8 cellular contexts compared by ENCODE assay signal in genomic region chr2:88053301-88053700, GRCh38. TPM values are rescaled to one million over a fixed set of nuclear protein-coding genes. Genes with fewer than 3 reads are reported as not detected.
DNase-seq lines count a peak whose midpoint lies in the region; ATAC-seq and TF ChIP-seq lines count a peak whose summit lies in the region.
"Had no signal": no experiment of that assay in that cellular context is flagged by ENCODE, and none has a peak within 500 bp of the region (broad histone marks: within the 10 kb centered on the region; RNA-seq: fewer than 3 reads in every experiment).

No MANE protein-coding gene starts in this region.

- POLR2A ChIA-PET in activated B cell treated with CpG ODN at 0.5 μM for 24 hours (lab: Charles Lee) = interaction anchor here (4.5 kb wide), 1 partner anchor 37 kb away, joined by 40 read pairs; the partner anchor contains the start of gene RNU2-63P

- H3K4me1 ChIP-seq in skeletal muscle satellite cell (ENCODE audit: control insufficient read depth, insufficient read depth, low read length) = peaks cover 26% of the 10 kb centered on the region

- peak; percentile 51 for DNase-seq in GF-D8 (lab: John Stamatoyannopoulos, UW)
- no peak for DNase-seq in activated B cell treated with CpG ODN at 0.5 μM for 24 hours
- peak; percentile 75 for DNase-seq in fibroblast of the aortic adventitia (ENCODE audit: low read depth)
- DNase-seq in GOT3 (lab: John Stamatoyannopoulos, UW) = no peak
- DNase-seq in dedifferentiated amniotic fluid mesenchymal stem cell (ENCODE audit: extremely low spot score) = no peak
- DNase-seq in HCEC 1CT = no peak
- DNase-seq: kidney glomerular epithelial cell had no signal

- peak overlapping the region; percentile 96 for H3K27ac Mint-ChIP-seq in activated B cell treated with CpG ODN at 0.5 μM for 24 hours

- intact Hi-C loops in activated B cell treated with CpG ODN at 0.5 μM for 24 hours (cut with micrococcal nuclease) = loop anchor here (10.0 kb wide), 1 partner anchor 1608 kb away; the partner anchor contains the start of gene KDM3A

- CTCF ChIA-PET in activated B cell treated with CpG ODN at 0.5 μM for 24 hours (lab: Charles Lee) = no interaction called here

- peak overlapping the region; percentile 86 for H3K4me2 ChIP-seq in skeletal muscle satellite cell (ENCODE audit: low read length)

- H3K4me3 Mint-ChIP-seq in activated B cell treated with CpG ODN at 0.5 μM for 24 hours = peak overlapping the region; percentile 17

- TF ChIP-seq CTCF in activated B cell treated with CpG ODN at 0.5 μM for 24 hours (IDR thresholded peaks at IDR 0.05) (no peak), fibroblast of the aortic adventitia (IDR thresholded peaks at IDR 0.05; ENCODE audit: insufficient read depth, low read length) (no peak)

- ATAC-seq in activated B cell treated with CpG ODN at 0.5 μM for 24 hours (ENCODE audit: low read depth) = no peak

- H3K4me3 ChIP-seq in fibroblast of the aortic adventitia (ENCODE audit: low read depth, low read length) (no peak overlapping the region), skeletal muscle satellite cell (ENCODE audit: low read length) (peak overlapping the region; percentile 86)

- H3K27me3 ChIP-seq in skeletal muscle satellite cell (ENCODE audit: control insufficient read depth, insufficient read depth, low read length) = no peaks in the 10 kb centered on the region

- peaks cover 7% of the 10 kb centered on the region for H3K36me3 ChIP-seq in skeletal muscle satellite cell (ENCODE audit: insufficient read depth, low read length)

- H3K9me3 ChIP-seq in skeletal muscle satellite cell (replicated peaks; ENCODE audit: low read length) = no peaks in the 10 kb centered on the region

- peaks cover 45% of the 10 kb centered on the region for H3K4me1 Mint-ChIP-seq in activated B cell treated with CpG ODN at 0.5 μM for 24 hours

- H3K27me3 Mint-ChIP-seq in activated B cell treated with CpG ODN at 0.5 μM for 24 hours = no peaks in the 10 kb centered on the region

- peaks cover 46% of the 10 kb centered on the region for H3K36me3 Mint-ChIP-seq in activated B cell treated with CpG ODN at 0.5 μM for 24 hours (ENCODE audit: low read depth)

- no peaks in the 10 kb centered on the region for H3K9me3 Mint-ChIP-seq in activated B cell treated with CpG ODN at 0.5 μM for 24 hours

- H3K9ac ChIP-seq in skeletal muscle satellite cell (ENCODE audit: low read depth, low read length) = peak overlapping the region; percentile 9

RNA-seq across cellular contexts. Expression of gene KRCC1, which starts 2.3 kb away (rescaled TPM):
- 19.0 and 20.8 TPM in 2 replicates for total RNA-seq in activated B cell treated with CpG ODN at 0.5 μM for 24 hours
- total RNA-seq in fibroblast of the aortic adventitia (ENCODE audit: low replicate concordance) = 15.1 and 43.2 TPM in 2 replicates
- 18.0 and 20.5 TPM in 2 replicates for total RNA-seq in skeletal muscle satellite cell (2012; rRNA removed)

RNA-seq across cellular contexts. Expression of gene SMYD1, which starts 14.3 kb away (rescaled TPM):
- total RNA-seq in activated B cell treated with CpG ODN at 0.5 μM for 24 hours (not detected in 2 replicates), fibroblast of the aortic adventitia (ENCODE audit: low replicate concordance) (not detected in 2 replicates)
- total RNA-seq in skeletal muscle satellite cell (2012; rRNA removed) = 0.25 and 2.0 TPM in 2 replicates

RNA-seq across cellular contexts. Expression of gene RNU2-63P, which starts 37.0 kb away (rescaled TPM):
- total RNA-seq in activated B cell treated with CpG ODN at 0.5 μM for 24 hours = 9.7 and 19.5 TPM in 2 replicates
- total RNA-seq in fibroblast of the aortic adventitia (ENCODE audit: low replicate concordance) = not detected in 2 replicates
- total RNA-seq in skeletal muscle satellite cell (2012; rRNA removed) = under 0.01 TPM in 1 of 2 replicates, not detected in the other

Comparison
In these comparisons a context has a peak if more than half of its experiments do, and no peak if none do; other contexts are left out.
1. DNase-seq: peak in GF-D8 (single experiment) and fibroblast of the aortic adventitia (single experiment); none in activated B cell treated with CpG ODN at 0.5 μM for 24 hours (single experiment), GOT3 (single experiment), dedifferentiated amniotic fluid mesenchymal stem cell (single experiment) and HCEC 1CT (single experiment).
2. RNA of gene RNU2-63P, which starts 37.0 kb away (total RNA-seq): 9.7 to 19.5 TPM in activated B cell treated with CpG ODN at 0.5 μM for 24 hours; not detected in fibroblast of the aortic adventitia; every median in the first group is over 10 times any median in the second.